Comparison of ENCODE assay signal across 18 cellular contexts in the genomic region with DNA sequence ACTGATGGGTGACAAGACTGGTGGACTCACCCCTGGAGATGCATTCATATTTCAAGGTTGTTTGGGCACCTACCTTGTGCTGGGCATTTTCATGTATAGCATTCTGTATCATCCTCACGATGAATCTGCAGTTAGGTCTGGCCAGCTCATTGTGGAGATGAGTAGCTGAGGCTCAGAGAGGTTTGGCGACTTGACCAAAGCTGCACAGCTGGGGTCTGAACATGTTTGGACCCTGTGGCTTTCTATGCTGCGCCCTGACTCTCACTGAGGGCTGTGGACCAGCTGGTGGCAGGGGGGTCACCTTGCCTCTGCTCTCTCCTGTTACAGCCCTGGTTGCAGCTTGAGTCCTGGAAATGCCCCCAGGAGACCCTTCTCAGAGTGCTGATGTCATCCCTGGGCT. TPM values are rescaled to one million over a fixed set of nuclear protein-coding genes. Genes with fewer than 3 reads are reported as not detected.
DNase-seq lines count a peak whose midpoint lies in the region; ATAC-seq, FAIRE-seq and TF ChIP-seq lines count a peak whose summit lies in the region.
"Had no signal": no experiment of that assay in that cellular context is flagged by ENCODE, and none has a peak within 500 bp of the region (broad histone marks: within the 10 kb centered on the region; RNA-seq: fewer than 3 reads in every experiment).

No MANE protein-coding gene starts in this region.

- H3K4me1 ChIP-seq in BLaER1 (peaks cover 9% of the 10 kb centered on the region), K562 (replicated peaks in 1 of 2; ENCODE audit: control insufficient read depth in 2 of 2, insufficient read depth in 2 of 2, low read length in 2 of 2) (peaks cover 2 to 3% of the 10 kb centered on the region in 2 experiments; a peak in 2 of 5 replicates), neural progenitor cell (no peaks in the 10 kb centered on the region), Peyer's patch (peaks cover 0 to 4% (median 0%) of the 10 kb centered on the region in 4 donors)
- peaks cover 2 to 21% (median 10%) of the 10 kb centered on the region in 10 experiments; a peak in 13 of 20 replicates for H3K4me1 ChIP-seq in BLaER1 treated with 17β-estradiol and CSF1 and Interleukin-3, amounts not matched to agents 10 nM and 100 nM
- H3K4me1 ChIP-seq: BE2C had no signal

- no peak overlapping the region for H3K27ac ChIP-seq in BLaER1
- H3K27ac ChIP-seq in BLaER1 treated with 17β-estradiol and CSF1 and Interleukin-3, amounts not matched to agents 10 nM and 100 nM, result peak overlapping the region in 1 of 11 experiments; percentile 10; a peak in 1 of 22 replicates
- H3K27ac ChIP-seq in K562 (ENCODE audit: extremely low read depth, low read depth, low read length), result no peak overlapping the region
- H3K27ac ChIP-seq in neural progenitor cell, result no peak overlapping the region
- H3K27ac ChIP-seq in Peyer's patch, result no peak overlapping the region

- POLR2A ChIA-PET in K562 (lab: Yijun Ruan, JAX), result interaction anchor here (0.5 to 0.7 kb wide), 2 partner anchors 156 to 547 kb away, joined by 3 to 4 read pairs; partner anchors contain the start of gene PHETA1

- CTCF ChIA-PET in K562 (lab: Yijun Ruan, JAX; ENCODE audit: low intra/inter-chr PET ratio), result no interaction called here

- no peaks in the 10 kb centered on the region for H3K27me3 ChIP-seq in BLaER1
- H3K27me3 ChIP-seq in BLaER1 treated with 17β-estradiol and CSF1 and Interleukin-3, amounts not matched to agents 10 nM and 100 nM, result no peaks in the 10 kb centered on the region
- peaks cover 0 to 22% of the 10 kb centered on the region in 2 experiments; a peak in 2 of 5 replicates for H3K27me3 ChIP-seq in K562 (ENCODE audit: control insufficient read depth in 2 of 2, insufficient read depth in 2 of 2, low read length in 2 of 2)
- no peaks in the 10 kb centered on the region for H3K27me3 ChIP-seq in neural progenitor cell
- H3K27me3 ChIP-seq in Peyer's patch, result no peaks in the 10 kb centered on the region
- H3K27me3 ChIP-seq: BE2C had no signal

- FAIRE-seq in K562 (lab: Jason Lieb, UNC), result no peak
- FAIRE-seq: A204.1, G401.6, GM12891, GM19239 had no signal

- peak overlapping the region; percentile 46 for H3K27ac Mint-ChIP-seq in neural progenitor cell
- H3K27ac Mint-ChIP-seq: CD4-positive, alpha-beta memory T cell had no signal

- no peak for TF ChIP-seq RAD21 in K562 (CRISPR knock-in tag; conservative IDR thresholded peaks at IDR 0.05 in 1 of 2, IDR thresholded peaks at IDR 0.05 in 1 of 2)

- H3K9me3 Mint-ChIP-seq in neural progenitor cell, result no peaks in the 10 kb centered on the region
- H3K9me3 Mint-ChIP-seq: CD4-positive, alpha-beta memory T cell had no signal

- H4K20me1 ChIP-seq in BLaER1 (no peaks in the 10 kb centered on the region), K562 (replicated peaks; ENCODE audit: control insufficient read depth, insufficient read depth, low read length) (no peaks in the 10 kb centered on the region), neural progenitor cell (ENCODE audit: low read depth) (no peaks in the 10 kb centered on the region)
- H4K20me1 ChIP-seq in BLaER1 treated with 17β-estradiol and CSF1 and Interleukin-3, amounts not matched to agents 10 nM and 100 nM, result no peaks in the 10 kb centered on the region

- H3K4me2 ChIP-seq in BLaER1, result peak overlapping the region; percentile 9; the same call in 1 of the 2 replicates
- H3K4me2 ChIP-seq in BLaER1 treated with 17β-estradiol and CSF1 and Interleukin-3, amounts not matched to agents 10 nM and 100 nM, result peak overlapping the region in 6 of 11 experiments; percentile 6 to 29 (median 18); a peak in 5 of 22 replicates
- H3K4me2 ChIP-seq in K562 (ENCODE audit: insufficient read depth, low read length), result no peak overlapping the region
- no peak overlapping the region for H3K4me2 ChIP-seq in neural progenitor cell

- H3K4me1 Mint-ChIP-seq in neural progenitor cell, result peaks cover 10% of the 10 kb centered on the region

- H2AFZ ChIP-seq in K562 (ENCODE audit: low read depth, low read length) (no peak overlapping the region), neural progenitor cell (replicated peaks) (no peak overlapping the region)

- TF ChIP-seq EP300 in K562 (IDR thresholded peaks at IDR 0.05; ENCODE audit: low read length), result no peak

- intact Hi-C loops in K562 (cut with micrococcal nuclease), result no loop called here

- no peaks in the 10 kb centered on the region for H3K36me3 Mint-ChIP-seq in neural progenitor cell
- H3K36me3 Mint-ChIP-seq: CD14-positive monocyte; CD4-positive, alpha-beta memory T cell had no signal

- H3K27me3 Mint-ChIP-seq in neural progenitor cell (ENCODE audit: insufficient read depth, low read depth), result peaks cover 23% of the 10 kb centered on the region

- H3K9ac ChIP-seq in BLaER1 (no peak overlapping the region), K562 (ENCODE audit: insufficient read depth in 1 of 2, low read depth in 2 of 2, low read length in 2 of 2) (no peak overlapping the region), neural progenitor cell (no peak overlapping the region)
- no peak overlapping the region for H3K9ac ChIP-seq in BLaER1 treated with 17β-estradiol and CSF1 and Interleukin-3, amounts not matched to agents 10 nM and 100 nM

- DNase-seq in K562 (ENCODE audit: extremely low read depth in 1 of 4, low spot score in 3 of 4), result no peak
- DNase-seq in neural progenitor cell (ENCODE audit: low spot score), result no peak
- no peak for DNase-seq in Peyer's patch
- DNase-seq: ACHN; BE2C; CD4-positive, alpha-beta memory T cell; DMS53 had no signal

- no peaks in the 10 kb centered on the region for H3K9me1 ChIP-seq in K562 (ENCODE audit: control insufficient read depth, insufficient read depth, low read length)

- no peaks in the 10 kb centered on the region for H3K9me3 ChIP-seq in BLaER1
- peaks cover 0 to 17% (median 0%) of the 10 kb centered on the region in 11 experiments; a peak in 5 of 22 replicates for H3K9me3 ChIP-seq in BLaER1 treated with 17β-estradiol and CSF1 and Interleukin-3, amounts not matched to agents 10 nM and 100 nM (replicated peaks in 1 of 11)
- H3K9me3 ChIP-seq in K562 (replicated peaks; ENCODE audit: control insufficient read depth, insufficient read depth, low read depth, low read length), result no peaks in the 10 kb centered on the region
- no peaks in the 10 kb centered on the region for H3K9me3 ChIP-seq in neural progenitor cell (ENCODE audit: low read depth)
- no peaks in the 10 kb centered on the region for H3K9me3 ChIP-seq in Peyer's patch
- H3K9me3 ChIP-seq: BE2C, HAP-1 had no signal

- H3K4me3 ChIP-seq in BLaER1 (no peak overlapping the region), K562 (no peak overlapping the region), neural progenitor cell (no peak overlapping the region), Peyer's patch (no peak overlapping the region)
- no peak overlapping the region for H3K4me3 ChIP-seq in BLaER1 treated with 17β-estradiol and CSF1 and Interleukin-3, amounts not matched to agents 10 nM and 100 nM
- H3K4me3 ChIP-seq: HAP-1 had no signal

- ATAC-seq in K562 (no peak), HG03457 (IDR thresholded peaks at IDR 0.05; ENCODE audit: unreplicated experiment) (no peak)

- WGBS in K562 (ENCODE audit: insufficient coverage, low coverage, missing lambda C conversion rate), result 4% methylated on average over 3 of the region's 3 CpGs

- no TSS peak for BruUV-seq in K562 (replicated peaks; lab: Mats Ljungman, UMichigan)

- in situ Hi-C loops in K562 (cut with MboI), result loop anchor here (10.0 kb wide), 1 partner anchor 207 kb away; the partner anchor contains the start of gene TCTN1

- H3K79me2 ChIP-seq in K562 (ENCODE audit: control insufficient read depth, insufficient read depth, low read length), result no peaks in the 10 kb centered on the region
- H3K79me2 ChIP-seq in neural progenitor cell (ENCODE audit: low read depth), result no peaks in the 10 kb centered on the region

- H3F3A ChIP-seq in neural progenitor cell (ENCODE audit: low read depth), result no peaks in the 10 kb centered on the region

- no peak overlapping the region for H3K4me3 Mint-ChIP-seq in neural progenitor cell
- H3K4me3 Mint-ChIP-seq: CD14-positive monocyte; CD4-positive, alpha-beta memory T cell had no signal

- TF ChIP-seq CTCF in K562 (IDR thresholded peaks at IDR 0.05 in 2 of 3, conservative IDR thresholded peaks at IDR 0.05 in 1 of 3; ENCODE audit: insufficient read depth in 2 of 3, low read depth in 1 of 3, low read length in 3 of 3) (no peak), neural progenitor cell (IDR thresholded peaks at IDR 0.05) (no peak), Peyer's patch (IDR thresholded peaks at IDR 0.05) (no peak)

- no peaks in the 10 kb centered on the region for H3K36me3 ChIP-seq in BLaER1
- no peaks in the 10 kb centered on the region for H3K36me3 ChIP-seq in BLaER1 treated with 17β-estradiol and CSF1 and Interleukin-3, amounts not matched to agents 10 nM and 100 nM
- H3K36me3 ChIP-seq in K562 (ENCODE audit: control insufficient read depth, insufficient read depth, low read length), result no peaks in the 10 kb centered on the region
- no peaks in the 10 kb centered on the region for H3K36me3 ChIP-seq in neural progenitor cell
- H3K36me3 ChIP-seq in Peyer's patch, result no peaks in the 10 kb centered on the region
- H3K36me3 ChIP-seq: BE2C, HAP-1 had no signal

- TF ChIP-seq POLR2A in K562 (conservative IDR thresholded peaks at IDR 0.05) (no peak), Peyer's patch (IDR thresholded peaks at IDR 0.05) (no peak)

TF ChIP-seq in K562, 482 proteins besides CTCF, POLR2A, EP300 and RAD21 (continues in another document):
- no peak for TF ChIP-seq GATA2 (CRISPR knock-in tag; IDR thresholded peaks at IDR 0.05)

RNA-seq across cellular contexts. Expression of gene CCDC63, which starts 24.9 kb away (rescaled TPM):
- total RNA-seq in K562 (2011; cell fraction: chromatin; rRNA removed; ENCODE audit: low replicate concordance), result not detected in 2 replicates
- not detected in 2 replicates for total RNA-seq in K562 (2011; cell fraction: nucleolus; rRNA removed)
- not detected in 2 replicates for total RNA-seq in K562 (2011; cell fraction: nucleoplasm; rRNA removed)
- total RNA-seq in K562 (2014; rRNA removed) (not detected in 2 replicates), K562 (2014; rRNA removed; fragmentation: Illumina TruSeq; extraction: Trizol) (not detected in 2 replicates), K562 (2015; rRNA removed; fragmentation: Illumina TruSeq; extraction: Trizol) (not detected in 2 replicates), K562 (2021) (not detected in 2 replicates), neural progenitor cell (ENCODE audit: low replicate concordance) (0.24 TPM in 1 of 2 replicates, not detected in the other), Peyer's patch (not detected)
- polyA plus RNA-seq in K562 (2011; rRNA removed) (not detected in 2 replicates), K562 (2014; fragmentation: Illumina TruSeq; extraction: Trizol) (not detected in 2 replicates), K562 (2014; fragmentation: Nextera tagmentation; extraction: Ambion mirVana) (not detected), K562 (2014; rRNA removed) (not detected in 2 replicates)
- polyA plus RNA-seq in K562 (2011; cell fraction: cytosol; rRNA removed), result not detected in 2 replicates
- not detected in 2 replicates for polyA plus RNA-seq in K562 (2011; cell fraction: nucleus; rRNA removed)
- not detected in 2 replicates for polyA plus RNA-seq in K562 (2012)
- not detected in 2 replicates for polyA minus RNA-seq in K562 (2011; rRNA and poly(A)+ RNA removed)
- not detected in 2 replicates for polyA minus RNA-seq in K562 (2011; cell fraction: cytosol; rRNA and poly(A)+ RNA removed)
- polyA minus RNA-seq in K562 (2011; cell fraction: nucleus; rRNA and poly(A)+ RNA removed), result not detected in 2 replicates
- total RNA-seq: CD4-positive, alpha-beta memory T cell; H4; HT-29 had no signal
- polyA plus RNA-seq: CD4-positive, alpha-beta memory T cell had no signal

Comparison
In these comparisons a context has a peak if more than half of its experiments do, and no peak if none do; other contexts are left out.
1. H3K4me2 ChIP-seq: peak in BLaER1 (single experiment) and BLaER1 treated with 17β-estradiol and CSF1 and Interleukin-3, amounts not matched to agents 10 nM and 100 nM (6 of 11); none in K562 (single experiment) and neural progenitor cell (single experiment).